Comparison of ENCODE assay signal across 10 cellular contexts in the genomic region with DNA sequence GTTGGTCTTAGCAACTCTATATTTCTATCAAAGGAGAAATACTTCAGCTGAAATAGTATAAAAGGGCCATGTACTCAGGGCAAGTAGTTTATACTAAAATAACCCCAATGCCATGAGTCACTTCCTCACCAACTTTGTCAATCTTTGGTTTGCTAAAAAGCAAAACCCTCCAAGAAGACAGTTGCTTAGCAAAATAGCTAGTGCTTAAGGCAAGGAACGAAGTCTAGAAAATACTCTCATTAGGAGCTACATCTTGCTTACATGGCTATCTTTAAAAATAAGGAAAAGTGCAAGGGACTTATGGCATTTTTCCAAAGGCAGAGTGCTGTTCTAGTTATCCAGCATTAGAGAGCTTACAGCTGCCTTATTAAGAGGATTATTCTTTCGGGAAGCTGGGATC. TPM values are rescaled to one million over a fixed set of nuclear protein-coding genes. Genes with fewer than 3 reads are reported as not detected.
DNase-seq lines count a peak whose midpoint lies in the region; ATAC-seq and TF ChIP-seq lines count a peak whose summit lies in the region.
"Had no signal": no experiment of that assay in that cellular context is flagged by ENCODE, and none has a peak within 500 bp of the region (broad histone marks: within the 10 kb centered on the region; RNA-seq: fewer than 3 reads in every experiment).

No MANE protein-coding gene starts in this region.

- DNase-seq in SIG-M5 treated with dmso at 0.1 percent for 504 hours (lab: John Stamatoyannopoulos, UW; ENCODE audit: unreplicated experiment) (peak; percentile 62), SIG-M5 (lab: John Stamatoyannopoulos, UW) (no peak), SW 1271 (lab: John Stamatoyannopoulos, UW) (peak; percentile 22 to 54), tibial artery (no peak), GM19238 (ENCODE audit: insufficient read length, low spot score) (no peak), cerebellar cortex (ENCODE audit: low spot score) (no peak)
- DNase-seq in activated naive CD4-positive, alpha-beta T cell treated with Interleukin-2 at 50 U/mL for 16 hours: no peak
- DNase-seq: effector memory CD8-positive, alpha-beta T cell had no signal

- H3K27ac ChIP-seq in gastroesophageal sphincter: peak overlapping the region; percentile 47 to 59 (median 54)
- H3K27ac ChIP-seq in tibial artery: peak overlapping the region; percentile 47 to 61

- TF ChIP-seq EP300 in gastroesophageal sphincter (IDR thresholded peaks at IDR 0.05): no peak

- no peak overlapping the region for H3K4me3 ChIP-seq in gastroesophageal sphincter
- H3K4me3 ChIP-seq in tibial artery: no peak overlapping the region

- intact Hi-C loops in tibial artery (cut with DNase I; ENCODE audit: low total_unique reads): no loop called here

- 0 to 7% methylated on average over 2 of the region's 2 CpGs for WGBS in gastroesophageal sphincter (ENCODE audit: low coverage in 1 of 2), 2 donors

- H3K27me3 ChIP-seq in gastroesophageal sphincter: no peaks in the 10 kb centered on the region
- no peaks in the 10 kb centered on the region for H3K27me3 ChIP-seq in tibial artery

- ATAC-seq in gastroesophageal sphincter: peak; percentile 75
- ATAC-seq: effector memory CD8-positive, alpha-beta T cell; Panc1 had no signal

- H3K4me1 ChIP-seq in gastroesophageal sphincter (peaks cover 0 to 34% (median 7%) of the 10 kb centered on the region in 3 donors), tibial artery (peaks cover 0 to 43% (median 16%) of the 10 kb centered on the region in 4 donors)

- TF ChIP-seq CTCF in gastroesophageal sphincter (IDR thresholded peaks at IDR 0.05): no peak
- TF ChIP-seq CTCF in tibial artery (IDR thresholded peaks at IDR 0.05): no peak

- H3K9me3 ChIP-seq in gastroesophageal sphincter (no peaks in the 10 kb centered on the region), tibial artery (no peaks in the 10 kb centered on the region)

- H3K36me3 ChIP-seq in gastroesophageal sphincter (no peaks in the 10 kb centered on the region), tibial artery (no peaks in the 10 kb centered on the region)

- no peak for TF ChIP-seq POLR2A in gastroesophageal sphincter (IDR thresholded peaks at IDR 0.05)

RNA-seq across cellular contexts. Expression of a gene that starts 28.4 kb away (rescaled TPM):
- 10 to 100 TPM; 10.6 to 55.9 (median 36.2) TPM for total RNA-seq in gastroesophageal sphincter

Comparison
In these comparisons a context has a peak if more than half of its experiments do, and no peak if none do; other contexts are left out.
1. DNase-seq: peak in SIG-M5 treated with dmso at 0.1 percent for 504 hours (single experiment) and SW 1271 (2 of 2); none in SIG-M5 (single experiment), tibial artery (0 of 2), GM19238 (single experiment), cerebellar cortex (single experiment) and activated naive CD4-positive, alpha-beta T cell treated with Interleukin-2 at 50 U/mL for 16 hours (single experiment).